In genomic region chrY:7796164-7796563, GRCh38 we compare ENCODE assay signal across 8 cellular contexts.
"Had no signal": no experiment of that assay in that cellular context is flagged by ENCODE, and none has a peak within 500 bp of the region (broad histone marks: within the 10 kb centered on the region; RNA-seq: fewer than 3 reads in every experiment).

No MANE protein-coding gene starts in this region.

- H3K9me3 Mint-ChIP-seq: H9, IgD-negative memory B cell had no signal

- ATAC-seq: GM23338 had no signal

- H3K27me3 Mint-ChIP-seq: IgD-negative memory B cell had no signal

- H3K4me2 ChIP-seq: GM23338 had no signal

- H3K4me3 ChIP-seq: GM23338 had no signal

- FAIRE-seq: H1, H54, HTR-8/SVneo had no signal

- H3K4me1 Mint-ChIP-seq: H9, IgD-negative memory B cell had no signal

- H2AFZ ChIP-seq: GM23338 had no signal

- DNase-seq: H9, HCEC 1CT, KBM-7 had no signal

- H3K36me3 Mint-ChIP-seq: IgD-negative memory B cell had no signal

- H3K4me3 Mint-ChIP-seq: GM23338, H9, IgD-negative memory B cell had no signal

- H3K27ac Mint-ChIP-seq: GM23338, H9, IgD-negative memory B cell had no signal
